Comparison of ENCODE assay signal across 8 cellular contexts in genomic region chr3:112128843-112129727, GRCh38. TPM values are rescaled to one million over a fixed set of nuclear protein-coding genes. Genes with fewer than 3 reads are reported as not detected.
A peak's percentile ranks its signal among the peaks of the same experiment; 100 is the strongest.
DNase-seq lines count a peak whose midpoint lies in the region; ATAC-seq and TF ChIP-seq lines count a peak whose summit lies in the region.

No MANE protein-coding gene starts in this region.

- no peak overlapping the region for H3K4me3 Mint-ChIP-seq in stimulated activated memory B cell treated with anti-CD40 and anti-IgM and Interleukin-4, amounts not matched to agents 10 μg/mL and 1 μg/mL and 100 μg/mL, for 72 hours
- H3K4me3 Mint-ChIP-seq in glutamatergic neuron (ENCODE audit: unreplicated experiment), result no peak overlapping the region

- peak overlapping the region; percentile 74 for H3K27ac Mint-ChIP-seq in stimulated activated memory B cell treated with anti-CD40 and anti-IgM and Interleukin-4, amounts not matched to agents 10 μg/mL and 1 μg/mL and 100 μg/mL, for 72 hours
- H3K27ac Mint-ChIP-seq in glutamatergic neuron (ENCODE audit: unreplicated experiment), result no peak overlapping the region

- no peak for TF ChIP-seq CTCF in glutamatergic neuron (IDR thresholded peaks at IDR 0.05; ENCODE audit: partially characterized antibody, unreplicated experiment)

- intact Hi-C loops in sciatic nerve (cut with DNase I), result no loop called here

- peaks cover 81% of the 10 kb centered on the region for H3K4me1 Mint-ChIP-seq in stimulated activated memory B cell treated with anti-CD40 and anti-IgM and Interleukin-4, amounts not matched to agents 10 μg/mL and 1 μg/mL and 100 μg/mL, for 72 hours
- peaks cover 26% of the 10 kb centered on the region for H3K4me1 Mint-ChIP-seq in glutamatergic neuron (ENCODE audit: low read depth, unreplicated experiment)

- H3K36me3 Mint-ChIP-seq in stimulated activated memory B cell treated with anti-CD40 and anti-IgM and Interleukin-4, amounts not matched to agents 10 μg/mL and 1 μg/mL and 100 μg/mL, for 72 hours, result peaks cover 22% of the 10 kb centered on the region
- no peaks in the 10 kb centered on the region for H3K36me3 Mint-ChIP-seq in glutamatergic neuron (ENCODE audit: unreplicated experiment)

- ATAC-seq in GM18519 (IDR thresholded peaks at IDR 0.05; ENCODE audit: low FRiP score, unreplicated experiment), result peak; percentile 36
- peak; percentile 35 for ATAC-seq in HG02840 (IDR thresholded peaks at IDR 0.05; ENCODE audit: low FRiP score, unreplicated experiment)
- ATAC-seq in stimulated activated memory B cell treated with anti-CD40 and anti-IgM and Interleukin-4, amounts not matched to agents 10 μg/mL and 1 μg/mL and 100 μg/mL, for 72 hours, result peak; percentile 80
- no peak for ATAC-seq in sciatic nerve

- DNase-seq in RPMI7951 (ENCODE audit: low read depth) (peak; percentile 79), glutamatergic neuron (no peak), sciatic nerve (ENCODE audit: low spot score) (no peak), H4 (ENCODE audit: low spot score) (no peak)
- peak; percentile 82 for DNase-seq in central memory CD4-positive, alpha-beta T cell

- H3K9me3 Mint-ChIP-seq in stimulated activated memory B cell treated with anti-CD40 and anti-IgM and Interleukin-4, amounts not matched to agents 10 μg/mL and 1 μg/mL and 100 μg/mL, for 72 hours, result no peaks in the 10 kb centered on the region
- no peaks in the 10 kb centered on the region for H3K9me3 Mint-ChIP-seq in glutamatergic neuron (ENCODE audit: unreplicated experiment)

- H3K27me3 Mint-ChIP-seq in stimulated activated memory B cell treated with anti-CD40 and anti-IgM and Interleukin-4, amounts not matched to agents 10 μg/mL and 1 μg/mL and 100 μg/mL, for 72 hours, result no peaks in the 10 kb centered on the region
- no peaks in the 10 kb centered on the region for H3K27me3 Mint-ChIP-seq in glutamatergic neuron (ENCODE audit: unreplicated experiment)

RNA-seq across cellular contexts. Expression of gene GCSAM, which starts 4.0 kb away (rescaled TPM):
- not detected in 2 replicates for total RNA-seq in RPMI7951 (2014; rRNA removed; shearing (Covaris generic))
- total RNA-seq in glutamatergic neuron (ENCODE audit: unreplicated experiment) (not detected), sciatic nerve (0.22 TPM)
- not detected in 2 replicates for total RNA-seq in H4 (2014; rRNA removed; shearing (Covaris generic))

RNA-seq across cellular contexts. Expression of gene C3orf52, which starts 42.9 kb away (rescaled TPM):
- 6.4 and 7.4 TPM in 2 replicates for total RNA-seq in RPMI7951 (2014; rRNA removed; shearing (Covaris generic))
- 1.4 TPM for total RNA-seq in glutamatergic neuron (ENCODE audit: unreplicated experiment)
- total RNA-seq in sciatic nerve, result 9.1 TPM
- 2.0 and 3.0 TPM in 2 replicates for total RNA-seq in H4 (2014; rRNA removed; shearing (Covaris generic))

Comparison
In these comparisons a context has a peak if more than half of its experiments do, and no peak if none do; other contexts are left out.
1. DNase-seq: peak in RPMI7951 (single experiment) and central memory CD4-positive, alpha-beta T cell (single experiment); none in glutamatergic neuron (single experiment), sciatic nerve (single experiment) and H4 (single experiment).